In genomic region chr16:29738514-29738913, GRCh38 we compare ENCODE assay signal across 10 cellular contexts.
DNase-seq lines count a peak whose midpoint lies in the region; ATAC-seq and TF ChIP-seq lines count a peak whose summit lies in the region.
"Had no signal": no experiment of that assay in that cellular context is flagged by ENCODE, and none has a peak within 500 bp of the region (broad histone marks: within the 10 kb centered on the region; RNA-seq: fewer than 3 reads in every experiment).

No MANE protein-coding gene starts in this region.

- TF ChIP-seq CTCF in LNCaP clone FGC (IDR thresholded peaks at IDR 0.05; ENCODE audit: control insufficient read depth, extremely low read depth, insufficient read depth) = no peak

- CTCF ChIA-PET in HEK293T (lab: Yijun Ruan, JAX) = interaction anchor here (0.6 kb wide), 1 partner anchor 12 kb away, joined by 3 read pairs; no protein-coding TSS in a partner anchor

- no peak overlapping the region for H3K4me3 ChIP-seq in LNCaP clone FGC (ENCODE audit: low read depth, low read length)
- H3K4me3 ChIP-seq: upper lobe of left lung had no signal

- DNase-seq in LNCaP clone FGC (ENCODE audit: low read depth) (peak; percentile 75), middle frontal gyrus (ENCODE audit: extremely low spot score, low spot score) (no peak), HEK293T (ENCODE audit: extremely low spot score) (no peak)
- DNase-seq in activated naive CD4-positive, alpha-beta T cell treated with Interleukin-2 at 50 U/mL for 16 hours = peak; percentile 44
- peak; percentile 29 for DNase-seq in stimulated activated CD4-positive, alpha-beta T cell treated with anti-CD3 and anti-CD28 coated beads, Interleukin-1b, Interleukin-23, amount 100 ng/mL, for 48 hours
- DNase-seq: GDM1, upper lobe of left lung had no signal

- POLR2A ChIA-PET in HEK293T (lab: Yijun Ruan, JAX) = interaction anchor here (0.6 kb wide), 1 partner anchor 9 kb away, joined by 3 read pairs; no protein-coding TSS in a partner anchor

- ATAC-seq in GM18498 (IDR thresholded peaks at IDR 0.05; ENCODE audit: unreplicated experiment) = peak; percentile 66
- ATAC-seq in HG02852 (IDR thresholded peaks at IDR 0.05; ENCODE audit: unreplicated experiment) = no peak
- no peak for ATAC-seq in HG02938 (IDR thresholded peaks at IDR 0.05; ENCODE audit: unreplicated experiment)

TF ChIP-seq in HEK293T, 16 proteins besides CTCF, POLR2A, EP300 and RAD21:
- no peak for TF ChIP-seq FOXK2 (IDR thresholded peaks at IDR 0.05)
- no peak for TF ChIP-seq FOXA1 (IDR thresholded peaks at IDR 0.05)
- TF ChIP-seq L3MBTL2 (conservative IDR thresholded peaks at IDR 0.05) = no peak
- TF ChIP-seq TARDBP (IDR thresholded peaks at IDR 0.05) = no peak
- TF ChIP-seq ARNT (IDR thresholded peaks at IDR 0.05) = no peak

Comparison
In these comparisons a context has a peak if more than half of its experiments do, and no peak if none do; other contexts are left out.
1. DNase-seq: peak in LNCaP clone FGC (single experiment), activated naive CD4-positive, alpha-beta T cell treated with Interleukin-2 at 50 U/mL for 16 hours (single experiment) and stimulated activated CD4-positive, alpha-beta T cell treated with anti-CD3 and anti-CD28 coated beads, Interleukin-1b, Interleukin-23, amount 100 ng/mL, for 48 hours (single experiment); none in middle frontal gyrus (single experiment) and HEK293T (single experiment).